In genomic region chr1:215544566-215544965, GRCh38 we compare ENCODE assay signal across 17 cellular contexts. TPM values are rescaled to one million over a fixed set of nuclear protein-coding genes. Genes with fewer than 3 reads are reported as not detected.
DNase-seq lines count a peak whose midpoint lies in the region; ATAC-seq, FAIRE-seq and TF ChIP-seq lines count a peak whose summit lies in the region.
"Had no signal": no experiment of that assay in that cellular context is flagged by ENCODE, and none has a peak within 500 bp of the region (broad histone marks: within the 10 kb centered on the region; RNA-seq: fewer than 3 reads in every experiment).

No MANE protein-coding gene starts in this region.

- H3K27ac ChIP-seq in transverse colon = peak overlapping the region in 3 of 4 donors; percentile 18 to 49 (median 19)
- H3K27ac ChIP-seq in foreskin keratinocyte = no peak overlapping the region
- H3K27ac ChIP-seq: HL-60 had no signal

- no peak for FAIRE-seq in GM19239 (lab: Jason Lieb, UNC)
- FAIRE-seq: GM12878, GM18507 had no signal

- H3K4me1 ChIP-seq in transverse colon (peaks cover 0 to 32% (median 11%) of the 10 kb centered on the region in 4 donors), foreskin keratinocyte (no peaks in the 10 kb centered on the region)

- TF ChIP-seq EP300 in transverse colon (IDR thresholded peaks at IDR 0.05; ENCODE audit: low read depth) = peak; percentile 66

- no peaks in the 10 kb centered on the region for H3K9me3 ChIP-seq in transverse colon

- no peaks in the 10 kb centered on the region for H3K27me3 ChIP-seq in transverse colon
- no peaks in the 10 kb centered on the region for H3K27me3 ChIP-seq in foreskin keratinocyte
- H3K27me3 ChIP-seq: BLaER1 treated with 17β-estradiol and CSF1 and Interleukin-3, amounts not matched to agents 10 nM and 100 nM had no signal

- no peak overlapping the region for H3K4me3 ChIP-seq in transverse colon
- H3K4me3 ChIP-seq: BLaER1 treated with 17β-estradiol and CSF1 and Interleukin-3, amounts not matched to agents 10 nM and 100 nM; GM12878 had no signal

- DNase-seq in NCI-H1105 treated with DMSO at 0.1 percent for 48 hours (lab: John Stamatoyannopoulos, UW) = peak; percentile 21
- no peak for DNase-seq in NCI-H1105 (lab: John Stamatoyannopoulos, UW)
- peak; percentile 43 to 70 for DNase-seq in NCI-H446 (lab: John Stamatoyannopoulos, UW)
- DNase-seq in SK-N-DZ (ENCODE audit: low spot score) = peak; percentile 84
- DNase-seq in transverse colon = no peak
- DNase-seq in foreskin keratinocyte = no peak
- no peak for DNase-seq in GM19239 (ENCODE audit: insufficient read length, low spot score)
- DNase-seq: 8988T; AML-193; CD4-positive, CD25-positive, alpha-beta regulatory T cell; DMS79; GOT3; H9 had no signal

- ATAC-seq in foreskin keratinocyte = no peak
- ATAC-seq: GM12878 had no signal

- 62 to 65% methylated on average over 5 of the region's 5 CpGs for WGBS in transverse colon (ENCODE audit: low coverage in 1 of 2), 2 donors

- no peak for TF ChIP-seq CTCF in transverse colon (IDR thresholded peaks at IDR 0.05)
- no peak for TF ChIP-seq CTCF in foreskin keratinocyte (conservative IDR thresholded peaks at IDR 0.05)

- TF ChIP-seq POLR2A in transverse colon (IDR thresholded peaks at IDR 0.05) = no peak

- no peaks in the 10 kb centered on the region for H3K36me3 ChIP-seq in transverse colon
- H3K36me3 ChIP-seq: BLaER1 treated with 17β-estradiol and CSF1 and Interleukin-3, amounts not matched to agents 10 nM and 100 nM had no signal

- in situ Hi-C loops in transverse colon (cut with MboI; ENCODE audit: low pct_ligation_motif_present in 1 of 4, low pct_unique_long_range_greater_than_20kb in 1 of 4, low sequenced_read_pairs in 3 of 4) = no loop called here

- intact Hi-C loops in transverse colon (cut with DNase I; ENCODE audit: low total_unique reads) = no loop called here

RNA-seq across cellular contexts. Expression of gene KCTD3, which starts 22.5 kb away (rescaled TPM):
- 57.9 and 75.0 TPM in 2 replicates for polyA plus RNA-seq in SK-N-DZ (2014; cell fraction: cytosol; rRNA removed)
- 85.6 and 90.8 TPM in 2 replicates for polyA plus RNA-seq in SK-N-DZ (2014; cell fraction: nucleus; rRNA removed)
- 10 to 100 TPM; 33.4 to 80.4 (median 59.1) TPM for total RNA-seq in transverse colon
- total RNA-seq in foreskin keratinocyte = 38.5 and 41.8 TPM in 2 replicates
- 13.9 and 17.1 TPM in 2 replicates for polyA plus RNA-seq in foreskin keratinocyte

Comparison
In these comparisons a context has a peak if more than half of its experiments do, and no peak if none do; other contexts are left out.
1. DNase-seq: peak in NCI-H1105 treated with DMSO at 0.1 percent for 48 hours (single experiment), NCI-H446 (2 of 2) and SK-N-DZ (single experiment); none in NCI-H1105 (single experiment), transverse colon (single experiment), foreskin keratinocyte (0 of 2) and GM19239 (single experiment).